ENCODE assay signal across 2 cellular contexts in genomic region chrX:156023002-156023401, GRCh38. TPM values are rescaled to one million over a fixed set of nuclear protein-coding genes. Genes with fewer than 3 reads are reported as not detected.
"Had no signal": no experiment of that assay in that cellular context is flagged by ENCODE, and none has a peak within 500 bp of the region (broad histone marks: within the 10 kb centered on the region; RNA-seq: fewer than 3 reads in every experiment).

No MANE protein-coding gene starts in this region.

RNA-seq across cellular contexts. Expression of gene IL9R, which starts 25.5 kb away (rescaled TPM):
- total RNA-seq: HepG2, IMR-90 had no signal
- polyA plus RNA-seq: HepG2 had no signal
